In the genomic region with DNA sequence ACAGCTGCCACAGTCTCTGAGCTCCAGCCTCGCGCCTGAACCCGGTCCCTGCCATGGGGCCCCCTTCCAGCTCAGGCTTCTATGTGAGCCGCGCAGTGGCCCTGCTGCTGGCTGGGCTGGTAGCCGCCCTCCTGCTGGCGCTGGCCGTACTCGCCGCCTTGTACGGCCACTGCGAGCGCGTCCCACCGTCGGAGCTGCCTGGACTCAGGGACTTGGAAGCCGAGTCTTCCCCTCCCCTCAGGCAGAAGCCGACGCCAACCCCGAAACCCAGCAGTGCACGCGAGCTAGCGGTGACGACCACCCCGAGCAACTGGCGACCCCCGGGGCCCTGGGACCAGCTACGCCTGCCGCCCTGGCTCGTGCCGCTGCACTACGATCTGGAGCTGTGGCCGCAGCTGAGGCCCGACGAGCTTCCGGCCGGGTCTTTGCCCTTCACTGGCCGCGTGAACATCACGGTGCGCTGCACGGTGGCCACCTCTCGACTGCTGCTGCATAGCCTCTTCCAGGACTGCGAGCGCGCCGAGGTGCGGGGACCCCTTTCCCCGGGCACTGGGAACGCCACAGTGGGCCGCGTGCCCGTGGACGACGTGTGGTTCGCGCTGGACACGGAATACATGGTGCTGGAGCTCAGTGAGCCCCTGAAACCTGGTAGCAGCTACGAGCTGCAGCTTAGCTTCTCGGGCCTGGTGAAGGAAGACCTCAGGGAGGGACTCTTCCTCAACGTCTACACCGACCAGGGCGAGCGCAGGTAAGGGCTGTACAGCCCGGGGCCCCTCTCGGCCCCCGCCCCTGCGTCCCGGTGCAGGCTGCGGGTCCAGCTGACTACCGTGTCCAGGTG, we compare ENCODE assay signal across 8 cellular contexts. TPM values are rescaled to one million over a fixed set of nuclear protein-coding genes. Genes with fewer than 3 reads are reported as not detected.
DNase-seq lines count a peak whose midpoint lies in the region; ATAC-seq and TF ChIP-seq lines count a peak whose summit lies in the region.

No MANE protein-coding gene starts in this region.

- ATAC-seq in HG02943 (IDR thresholded peaks at IDR 0.05; ENCODE audit: low read depth, unreplicated experiment), result peak; percentile 62
- peak; percentile 38 for ATAC-seq in naive thymus-derived CD4-positive, alpha-beta T cell

- H3K27ac ChIP-seq in naive thymus-derived CD4-positive, alpha-beta T cell (ENCODE audit: low read depth, low read length), result no peak overlapping the region

- peaks cover 0 to 6% (median 0%) of the 10 kb centered on the region in 11 donors for H3K9me3 Mint-ChIP-seq in naive thymus-derived CD4-positive, alpha-beta T cell

- peaks cover 0 to 3% of the 10 kb centered on the region in 2 donors for H3K27me3 ChIP-seq in naive thymus-derived CD4-positive, alpha-beta T cell (ENCODE audit: control insufficient read depth in 2 of 2, insufficient read depth in 2 of 2, low read length in 2 of 2)

- CTCF ChIA-PET in naive thymus-derived CD4-positive, alpha-beta T cell (lab: Charles Lee), result no interaction called here

- POLR2A ChIA-PET in naive thymus-derived CD4-positive, alpha-beta T cell (lab: Charles Lee), result no interaction called here

- H3K4me3 ChIP-seq in AG10803 (ENCODE audit: low read length), result peak overlapping the region; percentile 42
- H3K4me3 ChIP-seq in epithelial cell of proximal tubule (ENCODE audit: low read depth, low read length), result peak overlapping the region; percentile 45
- no peak overlapping the region for H3K4me3 ChIP-seq in naive thymus-derived CD4-positive, alpha-beta T cell (ENCODE audit: low read length)

- H3K4me1 Mint-ChIP-seq in naive thymus-derived CD4-positive, alpha-beta T cell, result peaks cover 3 to 19% (median 10%) of the 10 kb centered on the region in 7 donors

- H3K9me3 ChIP-seq in naive thymus-derived CD4-positive, alpha-beta T cell (ENCODE audit: control insufficient read depth in 2 of 3, low read length in 3 of 3), result no peaks in the 10 kb centered on the region

- no peaks in the 10 kb centered on the region for H3K4me1 ChIP-seq in naive thymus-derived CD4-positive, alpha-beta T cell (ENCODE audit: control insufficient read depth in 2 of 2, insufficient read depth in 2 of 2, low read length in 2 of 2)

- intact Hi-C loops in naive thymus-derived CD4-positive, alpha-beta T cell (cut with micrococcal nuclease), result loop anchor here in 1 of 2 donors (10.0 kb wide), 1 partner anchor 612 kb away; a partner anchor contains a TSS

- peaks cover 52 to 66% (median 62%) of the 10 kb centered on the region in 5 donors for H3K27me3 Mint-ChIP-seq in naive thymus-derived CD4-positive, alpha-beta T cell

- H3K36me3 ChIP-seq in naive thymus-derived CD4-positive, alpha-beta T cell (ENCODE audit: control insufficient read depth in 2 of 3, insufficient read depth in 3 of 3, low read length in 3 of 3), result no peaks in the 10 kb centered on the region

- no peak for DNase-seq in AG10803 (ENCODE audit: low read depth)
- DNase-seq in epithelial cell of proximal tubule (ENCODE audit: low read depth), result no peak
- no peak for DNase-seq in naive thymus-derived CD4-positive, alpha-beta T cell
- no peak for DNase-seq in activated effector memory CD4-positive, alpha-beta T cell treated with Interleukin-2 at 50 U/mL for 16 hours
- no peak for DNase-seq in GF-D8 (lab: John Stamatoyannopoulos, UW)
- DNase-seq in activated effector memory CD4-positive, alpha-beta T cell treated with anti-CD3 and anti-CD28 coated beads, Interleukin-2, amount 50 U/mL, for 16 hours, result no peak
- DNase-seq in central memory CD4-positive, alpha-beta T cell, result no peak

- H3K4me3 Mint-ChIP-seq in naive thymus-derived CD4-positive, alpha-beta T cell, result peak overlapping the region in 4 of 10 donors; percentile 17 to 51 (median 22)

- no peak for TF ChIP-seq CTCF in AG10803 (conservative IDR thresholded peaks at IDR 0.05; ENCODE audit: low read length)
- TF ChIP-seq CTCF in epithelial cell of proximal tubule (conservative IDR thresholded peaks at IDR 0.05; ENCODE audit: low read depth, low read length), result no peak

- H3K36me3 Mint-ChIP-seq in naive thymus-derived CD4-positive, alpha-beta T cell, result no peaks in the 10 kb centered on the region

- no peak overlapping the region for H3K27ac Mint-ChIP-seq in naive thymus-derived CD4-positive, alpha-beta T cell

RNA-seq across cellular contexts. Expression of a gene that starts 0.5 kb away (rescaled TPM):
- 0.58 TPM in 1 of 2 replicates, not detected in the other for total RNA-seq in epithelial cell of proximal tubule
- under 1 TPM in 1 of 5 experiments, not detected in 4; 0.16 TPM for total RNA-seq in naive thymus-derived CD4-positive, alpha-beta T cell
- not detected for polyA plus RNA-seq in naive thymus-derived CD4-positive, alpha-beta T cell
